Comparison of ENCODE assay signal across 8 cellular contexts in genomic region chr5:119022017-119022745, GRCh38. TPM values are rescaled to one million over a fixed set of nuclear protein-coding genes. Genes with fewer than 3 reads are reported as not detected.
DNase-seq lines count a peak whose midpoint lies in the region; ATAC-seq lines count a peak whose summit lies in the region.

No MANE protein-coding gene starts in this region.

- H3K36me3 Mint-ChIP-seq in T-cell: no peaks in the 10 kb centered on the region

- no peaks in the 10 kb centered on the region for H3K27me3 Mint-ChIP-seq in T-cell

- no peak overlapping the region for H3K4me3 Mint-ChIP-seq in T-cell

- CTCF ChIA-PET in T-cell (lab: Charles Lee): interaction anchor here (0.6 to 2.3 kb wide), 14 partner anchors 9 to 412 kb away, joined by 3 to 29 read pairs (median 3); partner anchors contain the start of gene DTWD2 (in 1 of the 2)

- POLR2A ChIA-PET in T-cell (lab: Charles Lee): interaction anchor here in 1 of 2 donors (0.5 kb wide), 1 partner anchor 18 kb away, joined by 3 read pairs; no protein-coding TSS in a partner anchor

- peaks cover 0 to 8% (median 2%) of the 10 kb centered on the region in 3 donors for H3K9me3 Mint-ChIP-seq in T-cell

- peak; percentile 50 for DNase-seq in EH (ENCODE audit: low read depth)
- no peak for DNase-seq in T-cell
- DNase-seq in germinal center (ENCODE audit: low spot score): peak; percentile 40
- DNase-seq in superior temporal gyrus (ENCODE audit: extremely low spot score): peak; percentile 82
- DNase-seq in NCI-H187 treated with DMSO at 0.1 percent for 48 hours (lab: John Stamatoyannopoulos, UW): no peak
- DNase-seq in NCI-H146 treated with DMSO at 0.1 percent for 48 hours (lab: John Stamatoyannopoulos, UW; ENCODE audit: unreplicated experiment): no peak

- peak overlapping the region in 1 of 2 donors; percentile 59 for H3K27ac Mint-ChIP-seq in T-cell

- ATAC-seq in GM19397 (IDR thresholded peaks at IDR 0.05; ENCODE audit: unreplicated experiment) (peak; percentile 61), HG03521 (IDR thresholded peaks at IDR 0.05; ENCODE audit: unreplicated experiment) (peak; percentile 65), T-cell (replicated peaks in 1 of 4) (peak; percentile 31 to 55 (median 48))

- peaks cover 5 to 7% (median 5%) of the 10 kb centered on the region in 3 donors for H3K4me1 Mint-ChIP-seq in T-cell

RNA-seq across cellular contexts. Expression of gene DTWD2, which starts 33.8 kb away (rescaled TPM):
- 1 to 10 TPM; 3.0 to 4.4 (median 3.2) TPM for total RNA-seq in T-cell

RNA-seq across cellular contexts. Expression of gene DMXL1, which starts 48.7 kb away (rescaled TPM):
- total RNA-seq in T-cell: 10 to 100 TPM; 25.8 to 37.2 (median 28.2) TPM

Comparison
In these comparisons a context has a peak if more than half of its experiments do, and no peak if none do; other contexts are left out.
1. DNase-seq: peak in EH (single experiment), germinal center (single experiment) and superior temporal gyrus (single experiment); none in T-cell (0 of 34), NCI-H187 treated with DMSO at 0.1 percent for 48 hours (single experiment) and NCI-H146 treated with DMSO at 0.1 percent for 48 hours (single experiment).
2. Peak in every context shown above with its lines, with median percentiles within 50 percentile points of each other: ATAC-seq.